1 cellular context compared by ENCODE assay signal in the genomic region with DNA sequence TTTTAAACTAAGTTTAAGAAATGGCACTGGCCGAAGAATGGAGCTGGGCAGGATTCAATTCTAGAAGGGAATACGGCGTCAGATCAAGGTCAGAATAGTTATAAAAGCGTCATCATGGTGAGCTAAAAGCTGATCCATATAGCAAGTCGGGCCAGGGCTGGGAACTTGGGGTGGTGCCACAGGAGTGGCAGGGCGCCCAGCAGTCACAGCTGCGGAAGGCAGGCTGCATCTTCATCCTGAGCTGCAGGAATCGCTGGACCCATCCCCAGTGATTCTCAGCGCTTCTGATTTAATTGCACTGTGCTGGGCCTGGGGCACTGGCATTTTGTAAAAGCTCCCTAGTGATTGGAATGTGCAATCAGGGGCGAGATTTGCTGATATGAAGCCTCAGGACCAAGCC.
TF ChIP-seq lines count a peak whose summit lies in the region.

No MANE protein-coding gene starts in this region.

TF ChIP-seq in GM23338, 12 proteins besides CTCF, POLR2A, EP300 and RAD21 (continued from another document):
- TF ChIP-seq, protein P1, sequence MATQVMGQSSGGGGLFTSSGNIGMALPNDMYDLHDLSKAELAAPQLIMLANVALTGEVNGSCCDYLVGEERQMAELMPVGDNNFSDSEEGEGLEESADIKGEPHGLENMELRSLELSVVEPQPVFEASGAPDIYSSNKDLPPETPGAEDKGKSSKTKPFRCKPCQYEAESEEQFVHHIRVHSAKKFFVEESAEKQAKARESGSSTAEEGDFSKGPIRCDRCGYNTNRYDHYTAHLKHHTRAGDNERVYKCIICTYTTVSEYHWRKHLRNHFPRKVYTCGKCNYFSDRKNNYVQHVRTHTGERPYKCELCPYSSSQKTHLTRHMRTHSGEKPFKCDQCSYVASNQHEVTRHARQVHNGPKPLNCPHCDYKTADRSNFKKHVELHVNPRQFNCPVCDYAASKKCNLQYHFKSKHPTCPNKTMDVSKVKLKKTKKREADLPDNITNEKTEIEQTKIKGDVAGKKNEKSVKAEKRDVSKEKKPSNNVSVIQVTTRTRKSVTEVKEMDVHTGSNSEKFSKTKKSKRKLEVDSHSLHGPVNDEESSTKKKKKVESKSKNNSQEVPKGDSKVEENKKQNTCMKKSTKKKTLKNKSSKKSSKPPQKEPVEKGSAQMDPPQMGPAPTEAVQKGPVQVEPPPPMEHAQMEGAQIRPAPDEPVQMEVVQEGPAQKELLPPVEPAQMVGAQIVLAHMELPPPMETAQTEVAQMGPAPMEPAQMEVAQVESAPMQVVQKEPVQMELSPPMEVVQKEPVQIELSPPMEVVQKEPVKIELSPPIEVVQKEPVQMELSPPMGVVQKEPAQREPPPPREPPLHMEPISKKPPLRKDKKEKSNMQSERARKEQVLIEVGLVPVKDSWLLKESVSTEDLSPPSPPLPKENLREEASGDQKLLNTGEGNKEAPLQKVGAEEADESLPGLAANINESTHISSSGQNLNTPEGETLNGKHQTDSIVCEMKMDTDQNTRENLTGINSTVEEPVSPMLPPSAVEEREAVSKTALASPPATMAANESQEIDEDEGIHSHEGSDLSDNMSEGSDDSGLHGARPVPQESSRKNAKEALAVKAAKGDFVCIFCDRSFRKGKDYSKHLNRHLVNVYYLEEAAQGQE (IDR thresholded peaks at IDR 0.05; ENCODE audit: unreplicated experiment): no peak
- TF ChIP-seq EZH2phosphoT487 (IDR thresholded peaks at IDR 0.05; ENCODE audit: unreplicated experiment) (no peak), JUNB (IDR thresholded peaks at IDR 0.05; ENCODE audit: unreplicated experiment) (no peak), ZNF331 (CRISPR knock-in tag; IDR thresholded peaks at IDR 0.05; ENCODE audit: low read depth) (no peak), CREB1 (CRISPR knock-in tag; IDR thresholded peaks at IDR 0.05; ENCODE audit: low read depth) (no peak), EZH2 (IDR thresholded peaks at IDR 0.05; ENCODE audit: low read depth, unreplicated experiment) (no peak)
